Comparison of ENCODE assay signal across 8 cellular contexts in genomic region chr14:36373982-36374673, GRCh38. TPM values are rescaled to one million over a fixed set of nuclear protein-coding genes. Genes with fewer than 3 reads are reported as not detected.
A peak's percentile ranks its signal among the peaks of the same experiment; 100 is the strongest.
DNase-seq lines count a peak whose midpoint lies in the region; ATAC-seq and TF ChIP-seq lines count a peak whose summit lies in the region.

No MANE protein-coding gene starts in this region.

- H3K36me3 Mint-ChIP-seq in mesothelial cell of epicardium: no peaks in the 10 kb centered on the region

- TF ChIP-seq CTCF in mesothelial cell of epicardium (IDR thresholded peaks at IDR 0.05; ENCODE audit: unreplicated experiment): peak; percentile 79

- ATAC-seq in GM19438 (IDR thresholded peaks at IDR 0.05; ENCODE audit: low read depth, unreplicated experiment): peak; percentile 93
- ATAC-seq in HG03469 (IDR thresholded peaks at IDR 0.05; ENCODE audit: unreplicated experiment): peak; percentile 86

- peaks cover 42% of the 10 kb centered on the region for H3K27me3 Mint-ChIP-seq in mesothelial cell of epicardium (ENCODE audit: low read depth)

- H3K9me3 Mint-ChIP-seq in mesothelial cell of epicardium: no peaks in the 10 kb centered on the region

- peak; percentile 92 for DNase-seq in COLO668 (lab: John Stamatoyannopoulos, UW; ENCODE audit: unreplicated experiment)
- DNase-seq in NCI-H526 (lab: John Stamatoyannopoulos, UW): peak; percentile 55 to 88
- DNase-seq in activated CD4-positive, alpha-beta T cell treated with anti-CD3 and anti-CD28 coated beads, Interleukin-2, amount 50 U/mL, for 4 hours: peak; percentile 66 to 69
- DNase-seq in effector CD8-positive, alpha-beta T cell (lab: John Stamatoyannopoulos, UW): peak; percentile 39
- DNase-seq in mesothelial cell of epicardium (ENCODE audit: low spot score in 2 of 2, unreplicated experiment in 2 of 2): peak; percentile 36 to 80
- DNase-seq in stimulated activated CD8-positive, alpha-beta memory T cell treated with anti-CD3 and anti-CD28 coated beads, Interleukin-4, amount 100 ng/mL, for 24 hours (ENCODE audit: low read depth): peak; percentile 46

- no peak overlapping the region for H3K4me3 Mint-ChIP-seq in mesothelial cell of epicardium

- H3K4me1 Mint-ChIP-seq in mesothelial cell of epicardium: no peaks in the 10 kb centered on the region

- no peak overlapping the region for H3K27ac Mint-ChIP-seq in mesothelial cell of epicardium

RNA-seq across cellular contexts. Expression of gene MBIP, which starts 53.7 kb away (rescaled TPM):
- 41.3 to 43.5 TPM (median 41.5 TPM) in 3 replicates for total RNA-seq in mesothelial cell of epicardium

Comparison
In these comparisons a context has a peak if more than half of its experiments do, and no peak if none do; other contexts are left out.
1. Peak in every context shown above with its lines: DNase-seq and ATAC-seq.
2. DNase-seq: peak in every context shown above with its lines; median percentile 92 in COLO668; 72 in NCI-H526; 68 in activated CD4-positive, alpha-beta T cell treated with anti-CD3 and anti-CD28 coated beads, Interleukin-2, amount 50 U/mL, for 4 hours; 58 in mesothelial cell of epicardium; 46 in stimulated activated CD8-positive, alpha-beta memory T cell treated with anti-CD3 and anti-CD28 coated beads, Interleukin-4, amount 100 ng/mL, for 24 hours; 39 in effector CD8-positive, alpha-beta T cell.